In genomic region chr6:3885262-3886036, GRCh38 we compare ENCODE assay signal across 10 cellular contexts. TPM values are rescaled to one million over a fixed set of nuclear protein-coding genes. Genes with fewer than 3 reads are reported as not detected.
DNase-seq lines count a peak whose midpoint lies in the region; ATAC-seq and TF ChIP-seq lines count a peak whose summit lies in the region.
"Had no signal": no experiment of that assay in that cellular context is flagged by ENCODE, and none has a peak within 500 bp of the region (broad histone marks: within the 10 kb centered on the region; RNA-seq: fewer than 3 reads in every experiment).

No MANE protein-coding gene starts in this region.

- peak; percentile 7 for DNase-seq in GM12865 (ENCODE audit: low read depth)
- DNase-seq in NCI-H82 (lab: John Stamatoyannopoulos, UW), result peak; percentile 67
- no peak for DNase-seq in epithelial cell of esophagus (ENCODE audit: low read depth)
- DNase-seq in retinal pigment epithelial cell (ENCODE audit: low read depth), result no peak
- DNase-seq in activated CD8-positive, alpha-beta memory T cell treated with anti-CD3 and anti-CD28 coated beads, Interleukin-2, amount 50 U/mL, for 48 hours, result no peak
- DNase-seq in ureter (ENCODE audit: low spot score), result no peak

- ATAC-seq in esophagus mucosa (no peak), GM19328 (IDR thresholded peaks at IDR 0.05; ENCODE audit: unreplicated experiment) (no peak)
- ATAC-seq: Right ventricle myocardium inferior had no signal

- peak; percentile 14 for TF ChIP-seq CTCF in GM12865 (IDR thresholded peaks at IDR 0.05; ENCODE audit: insufficient read depth, low read depth, low read length, missing control alignments)
- TF ChIP-seq CTCF in epithelial cell of esophagus (IDR thresholded peaks at IDR 0.05; ENCODE audit: insufficient read depth, low read depth, low read length, missing control alignments), result peak; percentile 23
- TF ChIP-seq CTCF in retinal pigment epithelial cell (conservative IDR thresholded peaks at IDR 0.05; ENCODE audit: low read depth, low read length), result peak; percentile 41

- H3K4me3 ChIP-seq in GM12865 (ENCODE audit: low read depth, low read length) (no peak overlapping the region), epithelial cell of esophagus (ENCODE audit: low read length) (no peak overlapping the region), retinal pigment epithelial cell (ENCODE audit: low read length) (no peak overlapping the region)
- H3K4me3 ChIP-seq: lung had no signal

RNA-seq across cellular contexts. Expression of gene FAM50B, which starts 36.3 kb away (rescaled TPM):
- total RNA-seq in esophagus mucosa (6.0 TPM), ureter (10.7 TPM)

Comparison
In these comparisons a context has a peak if more than half of its experiments do, and no peak if none do; other contexts are left out.
1. DNase-seq: peak in GM12865 (single experiment) and NCI-H82 (single experiment); none in epithelial cell of esophagus (single experiment), retinal pigment epithelial cell (single experiment), activated CD8-positive, alpha-beta memory T cell treated with anti-CD3 and anti-CD28 coated beads, Interleukin-2, amount 50 U/mL, for 48 hours (single experiment) and ureter (single experiment).
2. Peak in every context shown above with its lines, with median percentiles within 50 percentile points of each other: CTCF ChIP-seq.